Comparison of ENCODE assay signal across 13 cellular contexts in genomic region chr4:54103190-54103574, GRCh38. TPM values are rescaled to one million over a fixed set of nuclear protein-coding genes. Genes with fewer than 3 reads are reported as not detected.
DNase-seq lines count a peak whose midpoint lies in the region; ATAC-seq and TF ChIP-seq lines count a peak whose summit lies in the region.
"Had no signal": no experiment of that assay in that cellular context is flagged by ENCODE, and none has a peak within 500 bp of the region (broad histone marks: within the 10 kb centered on the region; RNA-seq: fewer than 3 reads in every experiment).

No MANE protein-coding gene starts in this region.

- POLR2A ChIA-PET in WTC11 (lab: Charles Lee): interaction anchor here (0.6 kb wide), 1 partner anchor 117 kb away, joined by 3 read pairs; no protein-coding TSS in a partner anchor

- ATAC-seq in WTC11: no peak
- no peak for ATAC-seq in HG03039 (IDR thresholded peaks at IDR 0.05; ENCODE audit: unreplicated experiment)

- peaks cover 23% of the 10 kb centered on the region for H3K4me1 ChIP-seq in iPS-15b (ENCODE audit: control insufficient read depth, insufficient read depth, low read length)

- peaks cover 76% of the 10 kb centered on the region for H3K4me1 Mint-ChIP-seq in WTC11
- H3K4me1 Mint-ChIP-seq in progenitor cell of endocrine pancreas (ENCODE audit: low read depth): peaks cover 7% of the 10 kb centered on the region

- H3K9ac ChIP-seq in iPS-15b (ENCODE audit: low read depth, low read length): no peak overlapping the region

- H3K36me3 ChIP-seq in H7 (replicated peaks; ENCODE audit: control insufficient read depth, insufficient read depth, low read length): no peaks in the 10 kb centered on the region
- H3K36me3 ChIP-seq in iPS-15b (ENCODE audit: control insufficient read depth, insufficient read depth, low read length): no peaks in the 10 kb centered on the region

- H3K27ac Mint-ChIP-seq in WTC11 (no peak overlapping the region), progenitor cell of endocrine pancreas (peak overlapping the region; percentile 37)
- H3K27ac Mint-ChIP-seq: activated naive CD8-positive, alpha-beta T cell treated with anti-CD3 and anti-CD28 coated beads for 36 hours had no signal

- H3K27me3 ChIP-seq in H7 (ENCODE audit: control insufficient read depth, insufficient read depth, low read length) (peaks cover 92% of the 10 kb centered on the region), iPS-15b (ENCODE audit: control insufficient read depth, insufficient read depth, low read length) (peaks cover 92% of the 10 kb centered on the region)

- H3K4me3 ChIP-seq in H7 (ENCODE audit: insufficient read depth, low read depth, low read length) (no peak overlapping the region), iPS-15b (ENCODE audit: low read depth, low read length) (peak overlapping the region; percentile 50)
- H3K4me3 ChIP-seq: K562 had no signal

- H3K9me3 ChIP-seq in iPS-15b (ENCODE audit: control insufficient read depth, insufficient read depth, low read length): no peaks in the 10 kb centered on the region

- DNase-seq in H7: peak; percentile 42
- DNase-seq in WTC11 (ENCODE audit: low spot score): no peak
- no peak for DNase-seq in progenitor cell of endocrine pancreas (ENCODE audit: low spot score, unreplicated experiment)
- DNase-seq in DMS53 (lab: John Stamatoyannopoulos, UW): no peak
- DNase-seq in stimulated activated CD4-positive, alpha-beta T cell treated with anti-CD3 and anti-CD28 coated beads, Interleukin-4, amount 100 ng/mL, for 4 hours: no peak
- DNase-seq in C1 segment of cervical spinal cord (lab: John Stamatoyannopoulos, UW): no peak
- DNase-seq: activated naive CD8-positive, alpha-beta T cell treated with anti-CD3 and anti-CD28 coated beads for 36 hours; cerebellar nuclear complex; erythroblast; NCI-H1417 had no signal

- peaks cover 97% of the 10 kb centered on the region for H3K27me3 Mint-ChIP-seq in WTC11 (ENCODE audit: low read depth)
- H3K27me3 Mint-ChIP-seq in progenitor cell of endocrine pancreas: peaks cover 95% of the 10 kb centered on the region

- H3K36me3 Mint-ChIP-seq in WTC11 (no peaks in the 10 kb centered on the region), progenitor cell of endocrine pancreas (ENCODE audit: insufficient read depth) (no peaks in the 10 kb centered on the region)
- H3K36me3 Mint-ChIP-seq: activated naive CD8-positive, alpha-beta T cell treated with anti-CD3 and anti-CD28 coated beads for 36 hours had no signal

- TF ChIP-seq CTCF in WTC11 (IDR thresholded peaks at IDR 0.05) (no peak), progenitor cell of endocrine pancreas (IDR thresholded peaks at IDR 0.05; ENCODE audit: unreplicated experiment) (no peak)

- CTCF ChIA-PET in WTC11 (lab: Charles Lee): interaction anchor here (0.6 to 1.6 kb wide), 9 partner anchors 13 to 298 kb away, joined by 3 to 12 read pairs (median 3); partner anchors contain the start of gene PDGFRA

- H3K4me3 Mint-ChIP-seq in WTC11 (peak overlapping the region; percentile 65), progenitor cell of endocrine pancreas (ENCODE audit: low read depth) (peak overlapping the region; percentile 7)
- H3K4me3 Mint-ChIP-seq: activated naive CD8-positive, alpha-beta T cell treated with anti-CD3 and anti-CD28 coated beads for 36 hours had no signal

- no peaks in the 10 kb centered on the region for H3K9me3 Mint-ChIP-seq in WTC11
- no peaks in the 10 kb centered on the region for H3K9me3 Mint-ChIP-seq in progenitor cell of endocrine pancreas (ENCODE audit: low read depth)
- H3K9me3 Mint-ChIP-seq: activated naive CD8-positive, alpha-beta T cell treated with anti-CD3 and anti-CD28 coated beads for 36 hours had no signal

TF ChIP-seq in WTC11, 78 proteins besides CTCF, POLR2A, EP300 and RAD21:
- TF ChIP-seq NFATC4 (CRISPR knock-in tag; IDR thresholded peaks at IDR 0.05) (no peak), ZBTB43 (CRISPR knock-in tag; IDR thresholded peaks at IDR 0.05) (no peak), GTF2I (CRISPR knock-in tag; conservative IDR thresholded peaks at IDR 0.05) (no peak), MYBL2 (CRISPR knock-in tag; IDR thresholded peaks at IDR 0.05) (no peak), ZNF396 (CRISPR knock-in tag; IDR thresholded peaks at IDR 0.05; ENCODE audit: borderline replicate concordance) (no peak), CDX4 (CRISPR knock-in tag; IDR thresholded peaks at IDR 0.05; ENCODE audit: borderline replicate concordance) (no peak), NR1H2 (CRISPR knock-in tag; IDR thresholded peaks at IDR 0.05) (no peak), PRDM15 (CRISPR knock-in tag; IDR thresholded peaks at IDR 0.05) (no peak), USF1 (CRISPR knock-in tag; IDR thresholded peaks at IDR 0.05) (no peak)

RNA-seq across cellular contexts. Expression of gene GSX2, which starts 3.2 kb away (rescaled TPM):
- 0.07 and 1.4 TPM in 2 replicates for total RNA-seq in H7 (2014; rRNA removed; shearing (Covaris generic))
- not detected in 3 replicates for total RNA-seq in WTC11 (2021)
- total RNA-seq in progenitor cell of endocrine pancreas: not detected in 2 replicates
- total RNA-seq: activated naive CD8-positive, alpha-beta T cell treated with anti-CD3 and anti-CD28 coated beads for 36 hours; K562 had no signal

RNA-seq across cellular contexts. Expression of gene CHIC2, which starts 38.8 kb away (rescaled TPM):
- total RNA-seq in H7 (2014; rRNA removed; shearing (Covaris generic)): 14.4 and 18.2 TPM in 2 replicates
- total RNA-seq in WTC11 (2021): 6.9 to 11.0 TPM (median 8.4 TPM) in 3 replicates
- 15.6 and 15.9 TPM in 2 replicates for total RNA-seq in progenitor cell of endocrine pancreas
